In genomic region chr15:30939161-30939560, GRCh38 we compare ENCODE assay signal across 28 cellular contexts.
"Had no signal": no experiment of that assay in that cellular context is flagged by ENCODE, and none has a peak within 500 bp of the region (broad histone marks: within the 10 kb centered on the region; RNA-seq: fewer than 3 reads in every experiment).

No MANE protein-coding gene starts in this region.

- H3K4me3 ChIP-seq: colonic mucosa, gastroesophageal sphincter, heart left ventricle, hepatocyte, left ventricle myocardium inferior, lower lobe of right lung, mucosa of descending colon had no signal

- H3K4me3 Mint-ChIP-seq: dendritic cell treated with granulocyte-macrophage colony-stimulating factor and Interleukin-4, amounts not matched to agents 40 ng/mL and 50 ng/mL, for 4 days; effector memory CD8-positive, alpha-beta T cell; endodermal cell; immature natural killer cell; mesothelial cell of epicardium; naive B cell had no signal

- H3K4me1 ChIP-seq: colonic mucosa, foreskin keratinocyte, gastroesophageal sphincter, heart left ventricle, left ventricle myocardium inferior, lower lobe of right lung had no signal

- H3K27ac ChIP-seq: colonic mucosa, epithelial cell of prostate, foreskin keratinocyte, gastroesophageal sphincter, heart left ventricle, hepatocyte, left ventricle myocardium inferior, lower lobe of right lung had no signal

- ATAC-seq: effector memory CD8-positive, alpha-beta T cell; esophagus mucosa; foreskin keratinocyte; gastroesophageal sphincter; heart left ventricle; left colon; left lobe of liver; lower lobe of right lung; mucosa of descending colon had no signal

- H3K27ac Mint-ChIP-seq: dendritic cell treated with granulocyte-macrophage colony-stimulating factor and Interleukin-4, amounts not matched to agents 40 ng/mL and 50 ng/mL, for 4 days; endodermal cell; mesothelial cell of epicardium had no signal

- H3K79me2 ChIP-seq: hepatocyte had no signal

- H3K27me3 Mint-ChIP-seq: dendritic cell treated with granulocyte-macrophage colony-stimulating factor and Interleukin-4, amounts not matched to agents 40 ng/mL and 50 ng/mL, for 4 days; effector memory CD8-positive, alpha-beta T cell; naive B cell had no signal

- H2AFZ ChIP-seq: hepatocyte had no signal

- H3K9me3 Mint-ChIP-seq: dendritic cell treated with granulocyte-macrophage colony-stimulating factor and Interleukin-4, amounts not matched to agents 40 ng/mL and 50 ng/mL, for 4 days; effector memory CD8-positive, alpha-beta T cell; endodermal cell; immature natural killer cell; mesothelial cell of epicardium; naive B cell had no signal

- DNase-seq: colonic mucosa; cortex of kidney; effector CD8-positive, alpha-beta T cell; effector memory CD8-positive, alpha-beta T cell; endodermal cell; erythroblast; foreskin keratinocyte; heart left ventricle; hypothalamus; immature natural killer cell; islet precursor cell; kidney; kidney glomerular epithelial cell; left colon; left ventricle myocardium inferior; lower lobe of right lung; mesenchymal stem cell; mucosa of descending colon; naive B cell had no signal

- H3K9me3 ChIP-seq: colonic mucosa, gastroesophageal sphincter, heart left ventricle, left ventricle myocardium inferior, lower lobe of right lung, mucosa of descending colon had no signal

- H3K27me3 ChIP-seq: colonic mucosa, foreskin keratinocyte, gastroesophageal sphincter, heart left ventricle, hepatocyte had no signal

- FAIRE-seq: endometrium, frontal cortex, kidney had no signal

- H3K4me2 ChIP-seq: hepatocyte had no signal

- H3K4me1 Mint-ChIP-seq: endodermal cell, immature natural killer cell, mesothelial cell of epicardium had no signal
